14 cellular contexts compared by ENCODE assay signal in genomic region chr2:104703669-104704068, GRCh38.
DNase-seq lines count a peak whose midpoint lies in the region; ATAC-seq and TF ChIP-seq lines count a peak whose summit lies in the region.
"Had no signal": no experiment of that assay in that cellular context is flagged by ENCODE, and none has a peak within 500 bp of the region (broad histone marks: within the 10 kb centered on the region; RNA-seq: fewer than 3 reads in every experiment).

No MANE protein-coding gene starts in this region.

- no peak for TF ChIP-seq CTCF in HEK293 (tag by site-specific recombination; IDR thresholded peaks at IDR 0.05)
- no peak for TF ChIP-seq CTCF in nephron progenitor cell (IDR thresholded peaks at IDR 0.05)
- TF ChIP-seq CTCF in body of pancreas (IDR thresholded peaks at IDR 0.05), result no peak
- TF ChIP-seq CTCF in Caco-2 (IDR thresholded peaks at IDR 0.05; ENCODE audit: insufficient read depth in 1 of 2, low read depth in 1 of 2, low read length in 1 of 2, severe bottlenecking in 1 of 2, unreplicated experiment in 1 of 2), result no peak

- no peak for TF ChIP-seq POLR2A in body of pancreas (IDR thresholded peaks at IDR 0.05)

- H3K27ac ChIP-seq in HEK293 (ENCODE audit: extremely low read depth, low read depth, low read length), result no peak overlapping the region
- peak overlapping the region; percentile 9 for H3K27ac ChIP-seq in ectodermal cell (ENCODE audit: insufficient read depth, low read depth, low read length, poor library complexity, severe bottlenecking)
- no peak overlapping the region for H3K27ac ChIP-seq in body of pancreas

- in situ Hi-C loops in ACHN (cut with HindIII; ENCODE audit: low pct_ligation_motif_present, low pct_unique_long_range_greater_than_20kb, low sequenced_read_pairs), result no loop called here

- H3K4me3 Mint-ChIP-seq in nephron progenitor cell (peak overlapping the region; percentile 31), Caco-2 (ENCODE audit: unreplicated experiment) (no peak overlapping the region)
- H3K4me3 Mint-ChIP-seq: activated CD8-positive, alpha-beta memory T cell treated with anti-CD3 and anti-CD28 coated beads, Interleukin-2, amount 10 ng/mL, durations not matched to agents 7 days and 5 days; T-helper 17 cell had no signal

- BruUV-seq in Caco-2 (replicated peaks; lab: Mats Ljungman, UMichigan), result no TSS peak

- H3K27ac Mint-ChIP-seq in nephron progenitor cell, result peak overlapping the region; percentile 5
- no peak overlapping the region for H3K27ac Mint-ChIP-seq in Caco-2 (ENCODE audit: unreplicated experiment)
- H3K27ac Mint-ChIP-seq: activated CD8-positive, alpha-beta memory T cell treated with anti-CD3 and anti-CD28 coated beads, Interleukin-2, amount 10 ng/mL, durations not matched to agents 7 days and 5 days; T-helper 17 cell had no signal

- POLR2A ChIA-PET in HEK293 (lab: Yijun Ruan, JAX) (interaction anchor here (1.4 kb wide), 1 partner anchor 150 kb away, joined by 5 read pairs; the partner anchor contains the start of gene POU3F3), Caco-2 (lab: Charles Lee) (no interaction called here)

- H3K9me3 Mint-ChIP-seq in nephron progenitor cell (no peaks in the 10 kb centered on the region), Caco-2 (ENCODE audit: unreplicated experiment) (no peaks in the 10 kb centered on the region)

- H3K4me1 Mint-ChIP-seq in nephron progenitor cell, result peaks cover 72% of the 10 kb centered on the region
- H3K4me1 Mint-ChIP-seq in Caco-2 (ENCODE audit: low read depth, unreplicated experiment), result no peaks in the 10 kb centered on the region
- H3K4me1 Mint-ChIP-seq: activated CD8-positive, alpha-beta memory T cell treated with anti-CD3 and anti-CD28 coated beads, Interleukin-2, amount 10 ng/mL, durations not matched to agents 7 days and 5 days; T-helper 17 cell had no signal

- CTCF ChIA-PET in HEK293 (lab: Yijun Ruan, JAX) (interaction anchor here (0.6 kb wide), 1 partner anchor 273 kb away, joined by 3 read pairs; no protein-coding TSS in a partner anchor), Caco-2 (lab: Charles Lee) (no interaction called here)

- DNase-seq in NCI-H524 (lab: John Stamatoyannopoulos, UW), result peak; percentile 22 to 63
- no peak for DNase-seq in nephron progenitor cell
- DNase-seq in body of pancreas, result no peak
- no peak for DNase-seq in ACHN
- no peak for DNase-seq in Caco-2
- DNase-seq: activated CD8-positive, alpha-beta memory T cell treated with anti-CD3 and anti-CD28 coated beads, Interleukin-2, amount 10 ng/mL, durations not matched to agents 7 days and 5 days; hippocampal formation; left colon; NCI-H1436 treated with DMSO at 0.1 percent for 48 hours; T-helper 17 cell had no signal

- no peaks in the 10 kb centered on the region for H3K36me3 ChIP-seq in HEK293 (ENCODE audit: control insufficient read depth in 2 of 2, insufficient read depth in 1 of 2, low read length in 2 of 2)
- no peaks in the 10 kb centered on the region for H3K36me3 ChIP-seq in ectodermal cell (ENCODE audit: control insufficient read depth, insufficient read depth, low read length)
- no peaks in the 10 kb centered on the region for H3K36me3 ChIP-seq in body of pancreas (replicated peaks in 1 of 2; ENCODE audit: insufficient read depth in 1 of 2, low read depth in 2 of 2)
- no peaks in the 10 kb centered on the region for H3K36me3 ChIP-seq in Caco-2 (ENCODE audit: control insufficient read depth, insufficient read depth, low read length)

- H3K4me1 ChIP-seq in HEK293 (ENCODE audit: control insufficient read depth, insufficient read depth, low read length) (peaks cover 4% of the 10 kb centered on the region; the same call in 1 of the 2 replicates), ectodermal cell (ENCODE audit: control insufficient read depth, insufficient read depth, low read length) (peaks cover 26% of the 10 kb centered on the region), body of pancreas (no peaks in the 10 kb centered on the region), Caco-2 (no peaks in the 10 kb centered on the region)

- H3K4me3 ChIP-seq in HEK293 (ENCODE audit: low read depth, low read length) (no peak overlapping the region), ectodermal cell (ENCODE audit: insufficient read depth, low read depth, low read length) (no peak overlapping the region), body of pancreas (no peak overlapping the region), Caco-2 (ENCODE audit: low read depth, low read length) (no peak overlapping the region)
- H3K4me3 ChIP-seq: K562 had no signal

- 90 to 93% methylated on average over 8 of the region's 8 CpGs for WGBS in ectodermal cell, 2 experiments
- 19 to 52% methylated on average over 8 of the region's 8 CpGs for WGBS in body of pancreas, 2 donors

- no peaks in the 10 kb centered on the region for H3K9me3 ChIP-seq in HEK293 (ENCODE audit: control insufficient read depth, insufficient read depth, low read depth, low read length)
- no peaks in the 10 kb centered on the region for H3K9me3 ChIP-seq in ectodermal cell (ENCODE audit: control insufficient read depth, low read length)
- H3K9me3 ChIP-seq in body of pancreas, result no peaks in the 10 kb centered on the region
- H3K9me3 ChIP-seq in Caco-2, result no peaks in the 10 kb centered on the region

- ATAC-seq in GM18858 (IDR thresholded peaks at IDR 0.05; ENCODE audit: unreplicated experiment) (no peak), body of pancreas (no peak)
- ATAC-seq: activated CD8-positive, alpha-beta memory T cell treated with anti-CD3 and anti-CD28 coated beads, Interleukin-2, amount 10 ng/mL, durations not matched to agents 7 days and 5 days; K562; left colon; T-helper 17 cell had no signal

- H3K27me3 ChIP-seq in ectodermal cell (ENCODE audit: control insufficient read depth, insufficient read depth, low read length, poor library complexity, severe bottlenecking) (no peaks in the 10 kb centered on the region), body of pancreas (no peaks in the 10 kb centered on the region), Caco-2 (replicated peaks; ENCODE audit: control insufficient read depth, insufficient read depth, low read length) (no peaks in the 10 kb centered on the region; the same call in 1 of the 2 replicates)

- H3K27me3 Mint-ChIP-seq in nephron progenitor cell (ENCODE audit: low read depth, poor library complexity) (peaks cover 6% of the 10 kb centered on the region), Caco-2 (ENCODE audit: insufficient read depth, unreplicated experiment) (peaks cover 16% of the 10 kb centered on the region)
- H3K27me3 Mint-ChIP-seq: activated CD8-positive, alpha-beta memory T cell treated with anti-CD3 and anti-CD28 coated beads, Interleukin-2, amount 10 ng/mL, durations not matched to agents 7 days and 5 days; T-helper 17 cell had no signal

- intact Hi-C loops in body of pancreas (cut with DNase I), result no loop called here
- intact Hi-C loops in Caco-2 (cut with micrococcal nuclease; ENCODE audit: unreplicated experiment), result no loop called here

- H3K36me3 Mint-ChIP-seq in nephron progenitor cell (ENCODE audit: low read depth) (no peaks in the 10 kb centered on the region), Caco-2 (ENCODE audit: insufficient read depth, unreplicated experiment) (no peaks in the 10 kb centered on the region)
- H3K36me3 Mint-ChIP-seq: activated CD8-positive, alpha-beta memory T cell treated with anti-CD3 and anti-CD28 coated beads, Interleukin-2, amount 10 ng/mL, durations not matched to agents 7 days and 5 days had no signal

TF ChIP-seq in HEK293, 187 proteins besides CTCF, POLR2A, EP300 and RAD21:
- TF ChIP-seq ZNF148 (tag by site-specific recombination; IDR thresholded peaks at IDR 0.05; ENCODE audit: borderline replicate concordance), result no peak
- TF ChIP-seq ZBTB17 (tag by site-specific recombination; IDR thresholded peaks at IDR 0.05), result peak; percentile 64

Comparison
In these comparisons a context has a peak if more than half of its experiments do, and no peak if none do; other contexts are left out.
1. DNase-seq: peak in NCI-H524 (2 of 2); none in nephron progenitor cell (single experiment), body of pancreas (0 of 4), ACHN (single experiment) and Caco-2 (0 of 2).